22 cellular contexts compared by ENCODE assay signal in the genomic region with DNA sequence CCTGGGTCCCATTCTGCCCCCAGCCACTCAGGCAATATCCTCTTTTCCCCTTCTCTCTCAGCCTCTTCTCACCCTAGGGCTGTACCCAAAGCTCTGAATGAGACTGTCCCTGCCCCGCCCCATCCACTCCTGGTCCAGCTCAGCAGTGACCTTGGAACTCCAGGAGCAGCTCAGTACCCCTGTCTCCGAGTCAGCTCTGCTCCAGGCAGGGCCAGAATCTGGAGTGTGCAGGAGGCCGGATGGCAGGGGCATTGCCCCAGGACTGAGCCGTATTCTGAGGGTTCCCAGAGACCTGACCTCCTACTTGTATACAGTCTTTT. TPM values are rescaled to one million over a fixed set of nuclear protein-coding genes. Genes with fewer than 3 reads are reported as not detected.
DNase-seq lines count a peak whose midpoint lies in the region; ATAC-seq and TF ChIP-seq lines count a peak whose summit lies in the region.
"Had no signal": no experiment of that assay in that cellular context is flagged by ENCODE, and none has a peak within 500 bp of the region (broad histone marks: within the 10 kb centered on the region; RNA-seq: fewer than 3 reads in every experiment).

No MANE protein-coding gene starts in this region.

- H3K36me3 Mint-ChIP-seq in activated CD8-positive, alpha-beta memory T cell treated with anti-CD3 and anti-CD28 coated beads, Interleukin-2, amount 10 ng/mL, durations not matched to agents 7 days and 5 days: no peaks in the 10 kb centered on the region
- no peaks in the 10 kb centered on the region for H3K36me3 Mint-ChIP-seq in type B pancreatic cell

- H3K36me3 ChIP-seq in adrenal gland (replicated peaks in 1 of 2): no peaks in the 10 kb centered on the region
- H3K36me3 ChIP-seq: ascending aorta, BLaER1, pancreas, tibial nerve had no signal

- intact Hi-C loops in adrenal gland (cut with DNase I): loop anchor here (5.0 to 10.0 kb wide), 3 partner anchors 60 to 200 kb away; a partner anchor contains a TSS

- no peak for ATAC-seq in activated CD8-positive, alpha-beta memory T cell treated with anti-CD3 and anti-CD28 coated beads, Interleukin-2, amount 10 ng/mL, durations not matched to agents 7 days and 5 days
- ATAC-seq in HG02981 (IDR thresholded peaks at IDR 0.05; ENCODE audit: unreplicated experiment): no peak
- no peak for ATAC-seq in GM18873 (IDR thresholded peaks at IDR 0.05; ENCODE audit: low FRiP score, unreplicated experiment)
- no peak for ATAC-seq in GM21528 (IDR thresholded peaks at IDR 0.05; ENCODE audit: low FRiP score, unreplicated experiment)
- ATAC-seq: activated CD4-positive, CD25-positive, alpha-beta regulatory T cell treated with anti-CD3 and anti-CD28 coated beads, Interleukin-2, amount 50 U/mL, for 24 hours; HCT116 had no signal

- H3K27ac ChIP-seq in adrenal gland: no peak overlapping the region
- H3K27ac ChIP-seq: BLaER1, HL-60, pancreas had no signal

- no peak overlapping the region for H3K27ac Mint-ChIP-seq in activated CD8-positive, alpha-beta memory T cell treated with anti-CD3 and anti-CD28 coated beads, Interleukin-2, amount 10 ng/mL, durations not matched to agents 7 days and 5 days
- H3K27ac Mint-ChIP-seq in type B pancreatic cell: no peak overlapping the region

- no peak overlapping the region for H3K4me3 Mint-ChIP-seq in activated CD8-positive, alpha-beta memory T cell treated with anti-CD3 and anti-CD28 coated beads, Interleukin-2, amount 10 ng/mL, durations not matched to agents 7 days and 5 days
- peak overlapping the region; percentile 84 for H3K4me3 Mint-ChIP-seq in type B pancreatic cell

- 64 to 70% (median 67%) methylated on average over 2 to 4 of the region's 4 CpGs for WGBS in adrenal gland, 4 donors

- TF ChIP-seq POLR2A in adrenal gland (IDR thresholded peaks at IDR 0.05): no peak

- TF ChIP-seq CTCF in adrenal gland (IDR thresholded peaks at IDR 0.05) (no peak), type B pancreatic cell (conservative IDR thresholded peaks at IDR 0.05) (no peak)

- CTCF ChIA-PET in activated CD8-positive, alpha-beta memory T cell treated with anti-CD3 and anti-CD28 coated beads, Interleukin-2, amount 10 ng/mL, durations not matched to agents 7 days and 5 days (lab: Charles Lee): interaction anchor here (0.5 to 2.5 kb wide), 10 partner anchors 20 to 384 kb away, joined by 3 to 15 read pairs (median 6); no protein-coding TSS in a partner anchor

- no peak overlapping the region for H3K4me3 ChIP-seq in adrenal gland

- H3K27me3 Mint-ChIP-seq in activated CD8-positive, alpha-beta memory T cell treated with anti-CD3 and anti-CD28 coated beads, Interleukin-2, amount 10 ng/mL, durations not matched to agents 7 days and 5 days: peaks cover 92% of the 10 kb centered on the region
- H3K27me3 Mint-ChIP-seq in type B pancreatic cell: peaks cover 90% of the 10 kb centered on the region

- peaks cover 10 to 16% of the 10 kb centered on the region in 2 donors for H3K4me1 ChIP-seq in adrenal gland (replicated peaks in 1 of 2)

- DNase-seq in activated CD8-positive, alpha-beta memory T cell treated with anti-CD3 and anti-CD28 coated beads, Interleukin-2, amount 10 ng/mL, durations not matched to agents 7 days and 5 days: peak; percentile 34
- DNase-seq in activated CD8-positive, alpha-beta memory T cell treated with anti-CD3 and anti-CD28 coated beads for 24 hours: no peak
- DNase-seq in adrenal gland (peak in 5 of 7 donors; percentile 37 to 62 (median 50)), mesenteric fat pad (ENCODE audit: low spot score) (peak; percentile 74), type B pancreatic cell (ENCODE audit: extremely low spot score, unreplicated experiment) (no peak)
- DNase-seq: activated gamma-delta T cell treated with Interleukin-2 at 50 U/mL for 16 hours; effector memory CD4-positive, alpha-beta T cell; glutamatergic neuron; NCI-H2029 treated with DMSO at 0.1 percent for 48 hours; NCI-H510A treated with DMSO at 0.1 percent for 48 hours had no signal

- no peaks in the 10 kb centered on the region for H3K9me3 ChIP-seq in adrenal gland (replicated peaks in 1 of 3)
- H3K9me3 ChIP-seq: ascending aorta, pancreas, SK-N-SH, tibial nerve had no signal

- peaks cover 7% of the 10 kb centered on the region for H3K27me3 ChIP-seq in adrenal gland
- H3K27me3 ChIP-seq: ascending aorta had no signal

- H3K9me3 Mint-ChIP-seq in activated CD8-positive, alpha-beta memory T cell treated with anti-CD3 and anti-CD28 coated beads, Interleukin-2, amount 10 ng/mL, durations not matched to agents 7 days and 5 days (ENCODE audit: low read depth): no peaks in the 10 kb centered on the region
- no peaks in the 10 kb centered on the region for H3K9me3 Mint-ChIP-seq in type B pancreatic cell

- H3K4me1 Mint-ChIP-seq in activated CD8-positive, alpha-beta memory T cell treated with anti-CD3 and anti-CD28 coated beads, Interleukin-2, amount 10 ng/mL, durations not matched to agents 7 days and 5 days: peaks cover 26% of the 10 kb centered on the region
- H3K4me1 Mint-ChIP-seq in type B pancreatic cell (ENCODE audit: unreplicated experiment): peaks cover 9% of the 10 kb centered on the region

RNA-seq across cellular contexts. Expression of a gene that starts 2.0 kb away (rescaled TPM):
- total RNA-seq in activated CD8-positive, alpha-beta memory T cell treated with anti-CD3 and anti-CD28 coated beads, Interleukin-2, amount 10 ng/mL, durations not matched to agents 7 days and 5 days: not detected
- total RNA-seq in adrenal gland (10 to 100 TPM in 5 of 8 donors, 1 to 10 TPM in 3; 7.3 to 29.8 (median 12.7) TPM), mesenteric fat pad (0.51 TPM), type B pancreatic cell (ENCODE audit: low replicate concordance) (0.53 and 2.1 TPM in 2 replicates)
- polyA plus RNA-seq in adrenal gland: 10 to 100 TPM in 2 of 3 donors, 1 to 10 TPM in 1; 3.1 to 40.7 (median 11.5) TPM
- total RNA-seq: ascending aorta had no signal

RNA-seq across cellular contexts. Expression of a gene that starts 16.9 kb away (rescaled TPM):
- total RNA-seq in activated CD8-positive, alpha-beta memory T cell treated with anti-CD3 and anti-CD28 coated beads, Interleukin-2, amount 10 ng/mL, durations not matched to agents 7 days and 5 days: under 1 TPM; 0.80 to 0.99 TPM
- total RNA-seq in adrenal gland: 1 to 10 TPM in 1 of 8 donors, under 1 TPM in 5, not detected in 2; 0.35 to 1.8 (median 0.56) TPM
- 1 to 10 TPM in 1 of 3 donors, under 1 TPM in 2; 0.16 to 1.7 (median 0.30) TPM for polyA plus RNA-seq in adrenal gland
- total RNA-seq in mesenteric fat pad: 0.96 TPM
- 1.4 TPM in 1 of 2 replicates, not detected in the other for total RNA-seq in type B pancreatic cell (ENCODE audit: low replicate concordance)
- total RNA-seq: ascending aorta had no signal

RNA-seq across cellular contexts. Expression of a gene that starts 27.0 kb away (rescaled TPM):
- total RNA-seq in activated CD8-positive, alpha-beta memory T cell treated with anti-CD3 and anti-CD28 coated beads, Interleukin-2, amount 10 ng/mL, durations not matched to agents 7 days and 5 days: not detected
- total RNA-seq in adrenal gland (1 to 10 TPM in 5 of 8 donors, under 1 TPM in 2, not detected in 1; 0.87 to 9.2 (median 1.1) TPM), mesenteric fat pad (0.29 TPM), type B pancreatic cell (ENCODE audit: low replicate concordance) (1.2 TPM in 1 of 2 replicates, not detected in the other)
- 1 to 10 TPM in 1 of 3 donors, under 1 TPM in 2; 0.30 to 2.8 (median 0.32) TPM for polyA plus RNA-seq in adrenal gland
- total RNA-seq: ascending aorta had no signal
- polyA plus RNA-seq: pancreas had no signal

RNA-seq across cellular contexts. Expression of a gene that starts 38.9 kb away (rescaled TPM):
- total RNA-seq in activated CD8-positive, alpha-beta memory T cell treated with anti-CD3 and anti-CD28 coated beads, Interleukin-2, amount 10 ng/mL, durations not matched to agents 7 days and 5 days: 1 to 10 TPM in 1 of 2 experiments, under 1 TPM in 1; 0.82 to 1.2 TPM
- total RNA-seq in adrenal gland: under 1 TPM in 5 of 8 donors, not detected in 3; 0.14 to 0.68 (median 0.29) TPM
- polyA plus RNA-seq in adrenal gland: under 1 TPM in 2 of 3 donors, not detected in 1; 0.03 to 0.88 TPM
- 0.19 TPM for total RNA-seq in mesenteric fat pad
- 0.48 and 8.2 TPM in 2 replicates for total RNA-seq in type B pancreatic cell (ENCODE audit: low replicate concordance)
- total RNA-seq: sciatic nerve had no signal

Comparison
In these comparisons a context has a peak if more than half of its experiments do, and no peak if none do; other contexts are left out.
1. DNase-seq: peak in activated CD8-positive, alpha-beta memory T cell treated with anti-CD3 and anti-CD28 coated beads, Interleukin-2, amount 10 ng/mL, durations not matched to agents 7 days and 5 days (single experiment), adrenal gland (5 of 7) and mesenteric fat pad (single experiment); none in activated CD8-positive, alpha-beta memory T cell treated with anti-CD3 and anti-CD28 coated beads for 24 hours (single experiment) and type B pancreatic cell (single experiment).